In genomic region chr4:77226939-77227705, GRCh38 we compare ENCODE assay signal across 15 cellular contexts.
DNase-seq lines count a peak whose midpoint lies in the region; ATAC-seq and TF ChIP-seq lines count a peak whose summit lies in the region.
"Had no signal": no experiment of that assay in that cellular context is flagged by ENCODE, and none has a peak within 500 bp of the region (broad histone marks: within the 10 kb centered on the region; RNA-seq: fewer than 3 reads in every experiment).

No MANE protein-coding gene starts in this region.

- ATAC-seq in WTC11, result peak; percentile 36
- ATAC-seq in GM19023 (IDR thresholded peaks at IDR 0.05; ENCODE audit: unreplicated experiment), result no peak

- H3K36me3 Mint-ChIP-seq in WTC11, result peaks cover 3% of the 10 kb centered on the region; the same call in 1 of the 2 replicates
- H3K36me3 Mint-ChIP-seq in osteocyte (ENCODE audit: unreplicated experiment), result no peaks in the 10 kb centered on the region

- CTCF ChIA-PET in WTC11 (lab: Charles Lee), result interaction anchor here (0.8 to 2.2 kb wide), 4 partner anchors 11 to 81 kb away, joined by 3 to 6 read pairs (median 6); no protein-coding TSS in a partner anchor

- H3K27ac Mint-ChIP-seq in WTC11 (no peak overlapping the region), osteocyte (ENCODE audit: unreplicated experiment) (peak overlapping the region; percentile 35)
- H3K27ac Mint-ChIP-seq: CD4-positive, alpha-beta T cell had no signal

- H3K4me3 Mint-ChIP-seq in WTC11 (no peak overlapping the region), osteocyte (ENCODE audit: unreplicated experiment) (no peak overlapping the region)
- H3K4me3 Mint-ChIP-seq: CD4-positive, alpha-beta T cell had no signal

- H3K9me3 Mint-ChIP-seq in WTC11, result peaks cover 42% of the 10 kb centered on the region
- no peaks in the 10 kb centered on the region for H3K9me3 Mint-ChIP-seq in osteocyte (ENCODE audit: unreplicated experiment)
- H3K9me3 Mint-ChIP-seq: CD4-positive, alpha-beta T cell had no signal

- H3K4me1 Mint-ChIP-seq in WTC11, result no peaks in the 10 kb centered on the region
- peaks cover 3% of the 10 kb centered on the region for H3K4me1 Mint-ChIP-seq in osteocyte (ENCODE audit: unreplicated experiment)

- H3K27me3 Mint-ChIP-seq in WTC11 (ENCODE audit: low read depth), result peaks cover 27% of the 10 kb centered on the region
- H3K27me3 Mint-ChIP-seq in osteocyte (ENCODE audit: unreplicated experiment), result peaks cover 38% of the 10 kb centered on the region
- H3K27me3 Mint-ChIP-seq: CD4-positive, alpha-beta T cell had no signal

- POLR2A ChIA-PET in WTC11 (lab: Charles Lee), result no interaction called here

- DNase-seq in NCI-H2081 (lab: John Stamatoyannopoulos, UW), result peak; percentile 24 to 70
- no peak for DNase-seq in NCI-H2081 treated with DMSO at 0.1 percent for 48 hours (lab: John Stamatoyannopoulos, UW)
- no peak for DNase-seq in WTC11 (ENCODE audit: low spot score)
- no peak for DNase-seq in osteocyte (ENCODE audit: extremely low spot score, unreplicated experiment)
- DNase-seq in retina, result no peak
- DNase-seq in OCI-M2 (lab: John Stamatoyannopoulos, UW; ENCODE audit: unreplicated experiment), result no peak
- DNase-seq: ACHN; C1 segment of cervical spinal cord; Calu3; CD4-positive, alpha-beta T cell; DMS 273 treated with DMSO at 0.1 percent for 48 hours; HCEC 1CT; IMR-90; KG1 had no signal

- TF ChIP-seq CTCF in WTC11 (IDR thresholded peaks at IDR 0.05) (no peak), osteocyte (IDR thresholded peaks at IDR 0.05) (no peak)

TF ChIP-seq in WTC11, 78 proteins besides CTCF, POLR2A, EP300 and RAD21:
- TF ChIP-seq USF1 (CRISPR knock-in tag; IDR thresholded peaks at IDR 0.05), result no peak
- TF ChIP-seq ZNF263 (CRISPR knock-in tag; IDR thresholded peaks at IDR 0.05; ENCODE audit: low read depth), result no peak
- TF ChIP-seq FOXK1 (CRISPR knock-in tag; IDR thresholded peaks at IDR 0.05), result no peak
- TF ChIP-seq ZBTB21 (CRISPR knock-in tag; IDR thresholded peaks at IDR 0.05; ENCODE audit: borderline replicate concordance), result no peak
- no peak for TF ChIP-seq ZNF219 (CRISPR knock-in tag; IDR thresholded peaks at IDR 0.05; ENCODE audit: borderline replicate concordance)
- no peak for TF ChIP-seq NR3C1 (CRISPR knock-in tag; conservative IDR thresholded peaks at IDR 0.05; ENCODE audit: low read depth)
- TF ChIP-seq STAT6 (CRISPR knock-in tag; conservative IDR thresholded peaks at IDR 0.05; ENCODE audit: low read depth), result no peak
- no peak for TF ChIP-seq PRRX2 (CRISPR knock-in tag; IDR thresholded peaks at IDR 0.05)
- TF ChIP-seq ATF2 (CRISPR knock-in tag; IDR thresholded peaks at IDR 0.05; ENCODE audit: borderline replicate concordance, low read depth), result no peak
- no peak for TF ChIP-seq CREB1 (CRISPR knock-in tag; IDR thresholded peaks at IDR 0.05)
- TF ChIP-seq TEAD1 (CRISPR knock-in tag; IDR thresholded peaks at IDR 0.05), result no peak
- TF ChIP-seq GABPB1 (CRISPR knock-in tag; IDR thresholded peaks at IDR 0.05), result no peak
- TF ChIP-seq PRDM15 (CRISPR knock-in tag; IDR thresholded peaks at IDR 0.05), result no peak
- no peak for TF ChIP-seq ZNF512 (CRISPR knock-in tag; IDR thresholded peaks at IDR 0.05; ENCODE audit: borderline replicate concordance)
- TF ChIP-seq ZBTB43 (CRISPR knock-in tag; IDR thresholded peaks at IDR 0.05), result no peak
- no peak for TF ChIP-seq TP53 (CRISPR knock-in tag; IDR thresholded peaks at IDR 0.05)
TF ChIP-seq in WTC11: peak in this region for 0.

Comparison
In these comparisons a context has a peak if more than half of its experiments do, and no peak if none do; other contexts are left out.
1. DNase-seq: peak in NCI-H2081 (2 of 2); none in NCI-H2081 treated with DMSO at 0.1 percent for 48 hours (single experiment), WTC11 (single experiment), osteocyte (single experiment), retina (single experiment) and OCI-M2 (single experiment).